ENCODE assay signal across 1 cellular context in genomic region chr10:32056136-32057040, GRCh38.
TF ChIP-seq lines count a peak whose summit lies in the region.

Gene KIF5B, minus strand, starts transcription at chr10:32056425. Its CDS starts 452 bp downstream, at chr10:32055973.

TF ChIP-seq in H1, 55 proteins besides CTCF, POLR2A, EP300 and RAD21:
- TF ChIP-seq NANOG (IDR thresholded peaks at IDR 0.05; ENCODE audit: insufficient read depth, low read depth, low read length, poor library complexity, severe bottlenecking) (no peak), MAFK (IDR thresholded peaks at IDR 0.05; ENCODE audit: low read depth, low read length) (no peak), RFX5 (IDR thresholded peaks at IDR 0.05; ENCODE audit: borderline replicate concordance, low read depth, low read length) (no peak), TEAD4 (IDR thresholded peaks at IDR 0.05; ENCODE audit: low read depth, low read length) (no peak), JUND (IDR thresholded peaks at IDR 0.05; ENCODE audit: low read length) (no peak), CHD7 (IDR thresholded peaks at IDR 0.05; ENCODE audit: insufficient replicate concordance, low read length) (no peak), ATF2 (IDR thresholded peaks at IDR 0.05; ENCODE audit: low read length) (no peak), E2F6 (IDR thresholded peaks at IDR 0.05) (no peak), CBX8 (IDR thresholded peaks at IDR 0.05; ENCODE audit: borderline replicate concordance, low read depth, low read length) (no peak), SP4 (IDR thresholded peaks at IDR 0.05; ENCODE audit: low read length) (no peak), USF2 (IDR thresholded peaks at IDR 0.05; ENCODE audit: low read length) (no peak), NRF1 (IDR thresholded peaks at IDR 0.05; ENCODE audit: low read depth, low read length) (peak; percentile 66), BACH1 (IDR thresholded peaks at IDR 0.05; ENCODE audit: low read length) (peak; percentile 15; the same call in 1 of the 2 replicates), RBBP5 (IDR thresholded peaks at IDR 0.05; ENCODE audit: borderline replicate concordance, low read depth, low read length) (no peak; the same call in 1 of the 2 replicates), ZNF274 (IDR thresholded peaks at IDR 0.05; ENCODE audit: borderline replicate concordance, extremely low read depth, low read length) (no peak), RNF2 (IDR thresholded peaks at IDR 0.05; ENCODE audit: borderline replicate concordance, low read depth, low read length, missing control alignments, poor library complexity, severe bottlenecking) (no peak), POU5F1 (IDR thresholded peaks at IDR 0.05; ENCODE audit: low read depth, low read length) (no peak), HDAC6 (IDR thresholded peaks at IDR 0.05; ENCODE audit: low read depth, low read length) (no peak), SP2 (IDR thresholded peaks at IDR 0.05; ENCODE audit: low read length) (no peak), SIN3A (conservative IDR thresholded peaks at IDR 0.05 in 1 of 2, IDR thresholded peaks at IDR 0.05 in 1 of 2; ENCODE audit: low read depth in 1 of 2, low read length in 2 of 2) (no peak), BRCA1 (IDR thresholded peaks at IDR 0.05; ENCODE audit: low read depth, low read length) (no peak), CREB1 (IDR thresholded peaks at IDR 0.05) (no peak), PHF8 (conservative IDR thresholded peaks at IDR 0.05; ENCODE audit: low read depth, low read length) (peak; percentile 100), EZH2 (IDR thresholded peaks at IDR 0.05; ENCODE audit: low read depth, low read length, severe bottlenecking) (no peak), SIX5 (IDR thresholded peaks at IDR 0.05; ENCODE audit: low read depth, low read length) (no peak), GTF2F1 (IDR thresholded peaks at IDR 0.05; ENCODE audit: borderline replicate concordance, low read depth, low read length) (no peak), SAP30 (IDR thresholded peaks at IDR 0.05; ENCODE audit: insufficient read depth, insufficient replicate concordance, low read length) (no peak), TAF1 (IDR thresholded peaks at IDR 0.05; ENCODE audit: low read depth, low read length) (peak; percentile 93), TAF7 (optimal IDR thresholded peaks at IDR 0.05; ENCODE audit: borderline replicate concordance, low read depth, low read length) (peak; percentile 93), ATF3 (IDR thresholded peaks at IDR 0.05; ENCODE audit: insufficient read depth, low read depth, low read length) (no peak), ASH2L (IDR thresholded peaks at IDR 0.05; ENCODE audit: low read length) (peak; percentile 89), SIRT6 (IDR thresholded peaks at IDR 0.05; ENCODE audit: low read length) (no peak), BCL11A (IDR thresholded peaks at IDR 0.05; ENCODE audit: low read depth in 2 of 2, low read length in 2 of 2) (no peak), POLR2AphosphoS5 (IDR thresholded peaks at IDR 0.05; ENCODE audit: low read depth, low read length) (peak; percentile 94), KDM1A (IDR thresholded peaks at IDR 0.05; ENCODE audit: borderline replicate concordance, low read length) (no peak), TBP (IDR thresholded peaks at IDR 0.05; ENCODE audit: low read depth, low read length) (peak; percentile 86), SP1 (IDR thresholded peaks at IDR 0.05; ENCODE audit: low read depth, low read length) (no peak), YY1 (IDR thresholded peaks at IDR 0.05; ENCODE audit: low read depth, low read length) (peak; percentile 92), CHD1 (IDR thresholded peaks at IDR 0.05; ENCODE audit: low read depth, low read length) (no peak), JUN (IDR thresholded peaks at IDR 0.05; ENCODE audit: low read depth, low read length) (no peak)
